In the genomic region with DNA sequence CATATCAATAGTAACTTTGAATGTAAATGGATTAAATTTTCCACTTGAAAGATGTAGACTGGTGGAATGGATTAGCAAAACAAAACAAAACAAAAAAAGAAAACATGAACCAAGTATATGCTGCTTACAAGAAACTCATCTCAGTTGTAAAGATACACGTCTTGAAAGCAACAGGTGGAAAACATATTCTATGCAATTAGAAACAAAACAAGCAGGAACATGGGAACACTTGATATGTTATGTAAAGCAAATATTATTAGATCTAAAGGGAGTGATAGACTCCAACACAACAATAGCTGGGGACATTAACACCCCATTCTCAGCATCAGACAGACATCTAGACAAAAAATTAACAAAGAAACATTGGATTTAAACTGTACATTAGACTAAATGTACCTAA, we compare ENCODE assay signal across 33 cellular contexts.
"Had no signal": no experiment of that assay in that cellular context is flagged by ENCODE, and none has a peak within 500 bp of the region (broad histone marks: within the 10 kb centered on the region; RNA-seq: fewer than 3 reads in every experiment).

No MANE protein-coding gene starts in this region.

- FAIRE-seq: astrocyte, TTC549 had no signal

- H3K4me1 ChIP-seq: adrenal gland, body of pancreas, breast epithelium had no signal

- H3K36me3 ChIP-seq: adrenal gland, brain microvascular endothelial cell, breast epithelium had no signal

- H3K27ac ChIP-seq: adrenal gland, body of pancreas, brain microvascular endothelial cell, breast epithelium, VCaP had no signal

- DNase-seq: activated B cell treated with CpG ODN at 0.5 μM for 24 hours; activated CD4-positive, alpha-beta memory T cell treated with anti-CD3 and anti-CD28 coated beads for 36 hours; activated CD4-positive, alpha-beta T cell treated with anti-CD3 and anti-CD28 coated beads for 4 hours; activated CD4-positive, alpha-beta T cell treated with anti-CD3 and anti-CD28 coated beads, Interleukin-2, amount 10 ng/mL, durations not matched to agents 24 days and 14 days; activated CD4-positive, alpha-beta T cell treated with anti-CD3 and anti-CD28 coated beads, Interleukin-2, amount 50 U/mL, for 1 hour; activated CD4-positive, alpha-beta T cell treated with anti-CD3 and anti-CD28 coated beads, Interleukin-2, amount 50 U/mL, for 4 hours; activated CD4-positive, CD25-positive, alpha-beta regulatory T cell treated with anti-CD3 and anti-CD28 coated beads, Interleukin-2, amount 50 U/mL, for 72 hours; activated CD8-positive, alpha-beta memory T cell treated with anti-CD3 and anti-CD28 coated beads, Interleukin-2, amount 50 U/mL, for 4 hours; activated CD8-positive, alpha-beta T cell treated with anti-CD3 and anti-CD28 coated beads for 36 hours; activated effector memory CD4-positive, alpha-beta T cell treated with anti-CD3 and anti-CD28 coated beads, Interleukin-2, amount 50 U/mL, for 16 hours; activated gamma-delta T cell treated with Interleukin-2 at 50 U/mL for 16 hours; activated naive CD4-positive, alpha-beta T cell; activated naive CD4-positive, alpha-beta T cell treated with anti-CD3 and anti-CD28 coated beads for 36 hours; activated naive CD4-positive, alpha-beta T cell treated with anti-CD3 and anti-CD28 coated beads, Interleukin-2, amount 50 U/mL, for 16 hours; activated naive CD8-positive, alpha-beta T cell treated with anti-CD3 and anti-CD28 coated beads for 36 hours; activated T-cell treated with anti-CD3 and anti-CD28 coated beads for 4 hours; activated T-cell treated with anti-CD3 and anti-CD28 coated beads, Interleukin-2, amount 50 U/mL, for 1 hour; activated T-cell treated with anti-CD3 and anti-CD28 coated beads, Interleukin-2, amount 50 U/mL, for 4 hours; activated T-cell treated with anti-CD3 and anti-CD28 coated beads, Interleukin-2, amount 50 U/mL, for 72 hours; adrenal gland; amniotic stem cell; aorta; body of pancreas; brain microvascular endothelial cell; central memory CD4-positive, alpha-beta T cell; T-helper 2 cell; T-helper 9 cell had no signal

- H3K4me3 ChIP-seq: adrenal gland, body of pancreas, breast epithelium had no signal

- H3K9me3 ChIP-seq: adrenal gland, body of pancreas had no signal

- H3K27me3 ChIP-seq: adrenal gland, body of pancreas, brain microvascular endothelial cell, breast epithelium had no signal

- ATAC-seq: activated CD8-positive, alpha-beta T cell treated with anti-CD3 and anti-CD28 coated beads for 36 hours; activated naive CD4-positive, alpha-beta T cell treated with anti-CD3 and anti-CD28 coated beads, Interleukin-2, amount 50 U/mL, for 72 hours; activated T-cell treated with anti-CD3 and anti-CD28 coated beads, Interleukin-2, amount 50 U/mL, for 4 hours; activated T-cell treated with anti-CD3 and anti-CD28 coated beads, Interleukin-2, amount 50 U/mL, for 72 hours; activated T-helper 17 cell treated with anti-CD3 and anti-CD28 coated beads, Interleukin-2, amount 50 U/mL, for 72 hours; body of pancreas had no signal
